In the genomic region with DNA sequence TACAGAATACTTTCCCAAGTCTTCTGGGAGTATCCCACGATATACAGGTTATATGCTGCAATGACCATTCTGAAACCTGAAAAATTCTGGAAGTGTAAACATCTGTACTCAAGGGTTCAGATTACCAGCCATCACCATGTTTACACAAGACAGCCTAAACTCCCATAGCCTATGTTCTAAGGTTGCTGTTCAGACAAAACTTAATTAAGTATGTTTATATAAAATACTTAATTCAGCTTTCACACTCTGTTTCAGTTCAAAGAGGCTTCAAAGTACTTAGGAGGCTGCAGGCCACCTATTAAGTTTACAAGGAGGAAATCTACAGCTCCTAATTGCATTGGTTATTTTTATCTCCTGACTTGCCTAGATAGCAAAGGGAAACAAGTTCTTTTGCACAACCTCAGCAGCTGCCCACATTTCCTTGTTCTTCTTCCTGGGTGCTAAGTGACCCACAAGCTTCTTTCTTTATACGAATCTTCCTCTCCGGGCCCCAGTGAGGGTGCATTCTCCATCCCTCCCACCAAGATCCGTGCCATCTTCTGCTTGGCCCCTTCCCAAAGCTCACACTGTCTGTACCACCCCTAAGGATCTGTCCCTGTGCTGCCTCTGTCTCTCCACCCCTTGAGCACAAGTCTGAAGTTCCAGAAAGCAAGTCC, we compare ENCODE assay signal across 8 cellular contexts. TPM values are rescaled to one million over a fixed set of nuclear protein-coding genes. Genes with fewer than 3 reads are reported as not detected.
A peak's percentile ranks its signal among the peaks of the same experiment; 100 is the strongest.
DNase-seq lines count a peak whose midpoint lies in the region; ATAC-seq, FAIRE-seq and TF ChIP-seq lines count a peak whose summit lies in the region.

No MANE protein-coding gene starts in this region.

- TF ChIP-seq CTCF in Panc1 (IDR thresholded peaks at IDR 0.05) = no peak
- TF ChIP-seq CTCF in fibroblast of lung (conservative IDR thresholded peaks at IDR 0.05 in 1 of 2, IDR thresholded peaks at IDR 0.05 in 1 of 2; ENCODE audit: low read depth in 1 of 2, low read length in 2 of 2) = no peak

- H3K9me3 ChIP-seq in Panc1 (ENCODE audit: control insufficient read depth, insufficient read depth, low read depth, low read length) = no peaks in the 10 kb centered on the region
- no peaks in the 10 kb centered on the region for H3K9me3 ChIP-seq in fibroblast of lung (ENCODE audit: control insufficient read depth, insufficient read depth, low read depth, low read length)
- no peaks in the 10 kb centered on the region for H3K9me3 ChIP-seq in small intestine (ENCODE audit: control insufficient read depth, low read depth)

- H3K27ac ChIP-seq in Panc1 (ENCODE audit: low read length) = 0 out of 2 replicates have a peak overlapping the region, but pooled peaks have one; percentile 17
- H3K27ac ChIP-seq in fibroblast of lung (ENCODE audit: insufficient read depth, low read length) = peak overlapping the region; percentile 98
- H3K27ac ChIP-seq in small intestine (ENCODE audit: low read depth in 1 of 2, low read length in 1 of 2) = peak overlapping the region in 1 of 2 donors; percentile 89

- H3K4me1 Mint-ChIP-seq in activated CD4-positive, alpha-beta T cell treated with anti-CD3 and anti-CD28 coated beads for 36 hours = peaks cover 39% of the 10 kb centered on the region

- peak overlapping the region; percentile 80 for H3K4me2 ChIP-seq in fibroblast of lung (ENCODE audit: extremely low read depth, insufficient read depth, low read length)

- WGBS in small intestine, 3 donors = 6 to 30% (median 9%) methylated on average over 4 of the region's 4 CpGs

- no peak for FAIRE-seq in small intestine (lab: Jason Lieb, UNC)

- no peak overlapping the region for H2AFZ ChIP-seq in fibroblast of lung (ENCODE audit: low read length)

- intact Hi-C loops in activated CD4-positive, alpha-beta T cell treated with anti-CD3 and anti-CD28 coated beads for 36 hours (cut with DNase I, micrococcal nuclease) = loop anchor here (5.0 kb wide), 3 partner anchors 57 to 782 kb away; a partner anchor contains a TSS
- intact Hi-C loops in Panc1 (cut with micrococcal nuclease; ENCODE audit: unreplicated experiment) = no loop called here

- H3K27me3 ChIP-seq in Panc1 (ENCODE audit: control insufficient read depth, insufficient read depth, low read length) (no peaks in the 10 kb centered on the region), fibroblast of lung (ENCODE audit: control insufficient read depth, insufficient read depth, low read length) (no peaks in the 10 kb centered on the region), small intestine (ENCODE audit: control insufficient read depth in 2 of 2, insufficient read depth in 2 of 2, low read length in 2 of 2) (no peaks in the 10 kb centered on the region)

- POLR2A ChIA-PET in activated CD4-positive, alpha-beta T cell treated with anti-CD3 and anti-CD28 coated beads for 36 hours (lab: Charles Lee) = interaction anchor here (0.6 kb wide), 1 partner anchor 122 kb away, joined by 3 read pairs; no protein-coding TSS in a partner anchor
- POLR2A ChIA-PET in Panc1 (lab: Charles Lee) = interaction anchor here (1.0 kb wide), 1 partner anchor 58 kb away, joined by 10 read pairs; no protein-coding TSS in a partner anchor

- H3K9ac ChIP-seq in fibroblast of lung (ENCODE audit: insufficient read depth, low read length) = no peak overlapping the region

- H3K4me3 ChIP-seq in Panc1 (ENCODE audit: low read depth in 2 of 2, low read length in 2 of 2) (peak overlapping the region; percentile 90 to 97; a peak in 3 of 4 replicates), fibroblast of lung (replicated peaks in 1 of 4; ENCODE audit: control extremely low read depth in 1 of 4, insufficient read depth in 1 of 4, low read depth in 3 of 4, low read length in 4 of 4) (peak overlapping the region in 1 of 4 experiments; percentile 96), small intestine (ENCODE audit: low read depth in 1 of 2, low read length in 2 of 2) (no peak overlapping the region)

- peaks cover 21% of the 10 kb centered on the region for H3K4me1 ChIP-seq in Panc1 (ENCODE audit: control insufficient read depth, insufficient read depth, low read length)
- H3K4me1 ChIP-seq in fibroblast of lung (ENCODE audit: control insufficient read depth, extremely low read depth, insufficient read depth, low read length) = peaks cover 4% of the 10 kb centered on the region
- H3K4me1 ChIP-seq in small intestine (ENCODE audit: control insufficient read depth in 2 of 2, insufficient read depth in 1 of 2, low read depth in 1 of 2, low read length in 1 of 2) = peaks cover 4 to 16% of the 10 kb centered on the region in 2 donors

- peak overlapping the region; percentile 89 for H3K27ac Mint-ChIP-seq in activated CD4-positive, alpha-beta T cell treated with anti-CD3 and anti-CD28 coated beads for 36 hours

- DNase-seq in activated CD4-positive, alpha-beta T cell treated with anti-CD3 and anti-CD28 coated beads for 36 hours = no peak
- DNase-seq in activated CD4-positive, alpha-beta T cell treated with anti-CD3 and anti-CD28 coated beads, Interleukin-2, amount 50 U/mL, for 1 hour = no peak
- DNase-seq in Panc1 (ENCODE audit: low read depth, low spot score) (no peak), fibroblast of lung (ENCODE audit: low read depth in 2 of 2) (peak in 1 of 2 donors; percentile 43), small intestine (peak; percentile 75), KG1 (lab: John Stamatoyannopoulos, UW) (no peak), NCI-H2171 treated with DMSO at 0.1 percent for 48 hours (lab: John Stamatoyannopoulos, UW) (no peak)

- peaks cover 2% of the 10 kb centered on the region for H4K20me1 ChIP-seq in fibroblast of lung (ENCODE audit: control insufficient read depth, extremely low read depth, insufficient read depth, low read length)

- no peak for ATAC-seq in activated CD4-positive, alpha-beta T cell treated with anti-CD3 and anti-CD28 coated beads for 36 hours
- ATAC-seq in Panc1 (no peak), HG03457 (IDR thresholded peaks at IDR 0.05; ENCODE audit: unreplicated experiment) (no peak)

- BruUV-seq in Panc1 (replicated peaks; lab: Mats Ljungman, UMichigan) = no TSS peak

- no peaks in the 10 kb centered on the region for H3K36me3 Mint-ChIP-seq in activated CD4-positive, alpha-beta T cell treated with anti-CD3 and anti-CD28 coated beads for 36 hours (ENCODE audit: low read depth)

- H3K9me3 Mint-ChIP-seq in activated CD4-positive, alpha-beta T cell treated with anti-CD3 and anti-CD28 coated beads for 36 hours (ENCODE audit: low read depth) = no peaks in the 10 kb centered on the region

- peaks cover 4% of the 10 kb centered on the region; the same call in 1 of the 2 replicates for H3K36me3 ChIP-seq in Panc1 (ENCODE audit: control insufficient read depth, insufficient read depth, low read length)
- no peaks in the 10 kb centered on the region for H3K36me3 ChIP-seq in fibroblast of lung (ENCODE audit: control insufficient read depth, insufficient read depth, low read length)
- no peaks in the 10 kb centered on the region for H3K36me3 ChIP-seq in small intestine (ENCODE audit: control insufficient read depth in 2 of 2, insufficient read depth in 2 of 2, low read length in 2 of 2)

- H3K4me3 Mint-ChIP-seq in activated CD4-positive, alpha-beta T cell treated with anti-CD3 and anti-CD28 coated beads for 36 hours = peak overlapping the region; percentile 87

- no peaks in the 10 kb centered on the region for H3K27me3 Mint-ChIP-seq in activated CD4-positive, alpha-beta T cell treated with anti-CD3 and anti-CD28 coated beads for 36 hours

- in situ Hi-C loops in Panc1 (cut with HindIII; ENCODE audit: low pct_unique_long_range_greater_than_20kb, low sequenced_read_pairs) = no loop called here

- H3K79me2 ChIP-seq in fibroblast of lung (ENCODE audit: control insufficient read depth, insufficient read depth, low read length) = peaks cover 65% of the 10 kb centered on the region

- CTCF ChIA-PET in activated CD4-positive, alpha-beta T cell treated with anti-CD3 and anti-CD28 coated beads for 36 hours (lab: Charles Lee) = interaction anchor here (0.7 to 1.2 kb wide), 4 partner anchors 14 to 144 kb away, joined by 3 to 4 read pairs (median 3); no protein-coding TSS in a partner anchor
- CTCF ChIA-PET in Panc1 (lab: Charles Lee) = interaction anchor here (0.7 kb wide), 1 partner anchor 150 kb away, joined by 4 read pairs; no protein-coding TSS in a partner anchor

RNA-seq across cellular contexts. Expression of a gene that starts 2.0 kb away (rescaled TPM):
- 10 to 100 TPM; 82.9 to 88.0 TPM for total RNA-seq in activated CD4-positive, alpha-beta T cell treated with anti-CD3 and anti-CD28 coated beads for 36 hours
- total RNA-seq in Panc1 (2021; ENCODE audit: unreplicated experiment) = 86.6 TPM
- polyA plus RNA-seq in Panc1 (2012; ENCODE audit: insufficient read length) = 56.0 TPM
- 37.2 and 48.2 TPM in 2 replicates for total RNA-seq in fibroblast of lung
- polyA plus RNA-seq in fibroblast of lung = 10.1 and 13.9 TPM in 2 replicates
- 29.8 and 41.7 TPM in 2 replicates for polyA plus RNA-seq in fibroblast of lung (2012)
- 19.9 and 26.7 TPM in 2 replicates for polyA minus RNA-seq in fibroblast of lung (ENCODE audit: low replicate concordance)
- 100 to 1,000 TPM; 173 to 463 (median 287) TPM for polyA plus RNA-seq in small intestine

RNA-seq across cellular contexts. Expression of a gene that starts 2.2 kb away (rescaled TPM):
- 10 to 100 TPM; 15.2 to 17.3 TPM for total RNA-seq in activated CD4-positive, alpha-beta T cell treated with anti-CD3 and anti-CD28 coated beads for 36 hours
- 21.8 TPM for total RNA-seq in Panc1 (2021; ENCODE audit: unreplicated experiment)
- 32.5 TPM for polyA plus RNA-seq in Panc1 (2012; ENCODE audit: insufficient read length)
- 10.3 and 16.3 TPM in 2 replicates for total RNA-seq in fibroblast of lung
- polyA plus RNA-seq in fibroblast of lung = 23.9 and 29.2 TPM in 2 replicates
- polyA plus RNA-seq in fibroblast of lung (2012) = 21.8 and 28.7 TPM in 2 replicates
- 47.0 and 77.0 TPM in 2 replicates for polyA minus RNA-seq in fibroblast of lung (ENCODE audit: low replicate concordance)
- 10 to 100 TPM; 23.1 to 29.5 (median 25.4) TPM for polyA plus RNA-seq in small intestine

RNA-seq across cellular contexts. Expression of a gene that starts 43.3 kb away (rescaled TPM):
- total RNA-seq in activated CD4-positive, alpha-beta T cell treated with anti-CD3 and anti-CD28 coated beads for 36 hours = 10 to 100 TPM in 1 of 2 experiments, 1 to 10 TPM in 1; 9.3 to 11.3 TPM
- total RNA-seq in Panc1 (2021; ENCODE audit: unreplicated experiment) (12.2 TPM), fibroblast of lung (11.0 and 13.2 TPM in 2 replicates)
- 14.1 TPM for polyA plus RNA-seq in Panc1 (2012; ENCODE audit: insufficient read length)
- polyA plus RNA-seq in fibroblast of lung (2.1 and 3.0 TPM in 2 replicates), small intestine (10 to 100 TPM; 18.9 to 42.3 (median 31.6) TPM)
- polyA plus RNA-seq in fibroblast of lung (2012) = 4.5 and 7.1 TPM in 2 replicates
- 3.7 and 4.3 TPM in 2 replicates for polyA minus RNA-seq in fibroblast of lung (ENCODE audit: low replicate concordance)

RNA-seq across cellular contexts. Expression of a gene that starts 56.7 kb away (rescaled TPM):
- total RNA-seq in activated CD4-positive, alpha-beta T cell treated with anti-CD3 and anti-CD28 coated beads for 36 hours = 1 to 10 TPM; 6.4 to 9.0 TPM
- total RNA-seq in Panc1 (2021; ENCODE audit: unreplicated experiment) (30.6 TPM), fibroblast of lung (10.3 and 11.1 TPM in 2 replicates)
- polyA plus RNA-seq in Panc1 (2012; ENCODE audit: insufficient read length) = 28.5 TPM
- polyA plus RNA-seq in fibroblast of lung (2.1 and 3.1 TPM in 2 replicates), small intestine (10 to 100 TPM; 10.8 to 13.2 (median 13.0) TPM)
- 5.9 TPM in 2 replicates for polyA plus RNA-seq in fibroblast of lung (2012)
- 4.8 and 6.4 TPM in 2 replicates for polyA minus RNA-seq in fibroblast of lung (ENCODE audit: low replicate concordance)

Comparison
In these comparisons a context has a peak if more than half of its experiments do, and no peak if none do; other contexts are left out.
1. H3K4me3 ChIP-seq: peak in Panc1 (2 of 2); none in small intestine (0 of 2).